In genomic region chr1:67572594-67573221, GRCh38 we compare ENCODE assay signal across 13 cellular contexts.
DNase-seq lines count a peak whose midpoint lies in the region; ATAC-seq, FAIRE-seq and TF ChIP-seq lines count a peak whose summit lies in the region.
"Had no signal": no experiment of that assay in that cellular context is flagged by ENCODE, and none has a peak within 500 bp of the region (broad histone marks: within the 10 kb centered on the region; RNA-seq: fewer than 3 reads in every experiment).

No MANE protein-coding gene starts in this region.

- H3K36me3 ChIP-seq in Caco-2 (ENCODE audit: control insufficient read depth, insufficient read depth, low read length) = no peaks in the 10 kb centered on the region
- H3K36me3 ChIP-seq: brain microvascular endothelial cell had no signal

- no peak for FAIRE-seq in GM19239 (lab: Jason Lieb, UNC)
- FAIRE-seq: frontal cortex, GM12878 had no signal

- intact Hi-C loops in Caco-2 (cut with micrococcal nuclease; ENCODE audit: unreplicated experiment) = loop anchor here (5.0 kb wide), 2 partner anchors 40 to 130 kb away; no protein-coding TSS in a partner anchor

- H3K27me3 Mint-ChIP-seq in Caco-2 (ENCODE audit: insufficient read depth, unreplicated experiment) = no peaks in the 10 kb centered on the region
- peaks cover 3% of the 10 kb centered on the region for H3K27me3 Mint-ChIP-seq in nephron (ENCODE audit: low read depth)
- H3K27me3 Mint-ChIP-seq in immature natural killer cell (ENCODE audit: low read depth in 3 of 3) = peaks cover 0 to 12% (median 5%) of the 10 kb centered on the region in 3 donors
- H3K27me3 Mint-ChIP-seq: CD4-positive, CD25-positive, alpha-beta regulatory T cell had no signal

- CTCF ChIA-PET in Caco-2 (lab: Charles Lee) = no interaction called here

- DNase-seq in Caco-2 (peak; percentile 65 to 70), NCI-H146 treated with DMSO at 0.1 percent for 48 hours (lab: John Stamatoyannopoulos, UW; ENCODE audit: unreplicated experiment) (peak; percentile 46), epithelial cell of esophagus (ENCODE audit: low read depth) (peak; percentile 98), immature natural killer cell (no peak), GM19239 (ENCODE audit: insufficient read length, low spot score) (no peak)
- DNase-seq: brain microvascular endothelial cell; CD4-positive, CD25-positive, alpha-beta regulatory T cell; NCI-H526 treated with DMSO at 0.1 percent for 48 hours had no signal

- H3K36me3 Mint-ChIP-seq in Caco-2 (ENCODE audit: insufficient read depth, unreplicated experiment) (peaks cover 6% of the 10 kb centered on the region), nephron (ENCODE audit: low read depth) (no peaks in the 10 kb centered on the region), immature natural killer cell (no peaks in the 10 kb centered on the region)
- H3K36me3 Mint-ChIP-seq: CD4-positive, CD25-positive, alpha-beta regulatory T cell had no signal

- no peaks in the 10 kb centered on the region for H3K9me3 ChIP-seq in Caco-2

- no TSS peak for BruUV-seq in Caco-2 (replicated peaks; lab: Mats Ljungman, UMichigan)

- H3K9me3 Mint-ChIP-seq in Caco-2 (ENCODE audit: unreplicated experiment) (no peaks in the 10 kb centered on the region), nephron (no peaks in the 10 kb centered on the region), immature natural killer cell (no peaks in the 10 kb centered on the region)

- H3K4me3 ChIP-seq in Caco-2 (ENCODE audit: low read depth, low read length) (no peak overlapping the region), epithelial cell of esophagus (ENCODE audit: low read length) (no peak overlapping the region)
- H3K4me3 ChIP-seq: GM12878 had no signal

- peak overlapping the region; percentile 93 for H3K27ac Mint-ChIP-seq in Caco-2 (ENCODE audit: unreplicated experiment)
- H3K27ac Mint-ChIP-seq in nephron = peak overlapping the region; percentile 8 to 50 (median 25)
- H3K27ac Mint-ChIP-seq in immature natural killer cell = no peak overlapping the region
- H3K27ac Mint-ChIP-seq: CD4-positive, CD25-positive, alpha-beta regulatory T cell had no signal

- H3K4me3 Mint-ChIP-seq in Caco-2 (ENCODE audit: unreplicated experiment) (peak overlapping the region; percentile 58), nephron (no peak overlapping the region), immature natural killer cell (no peak overlapping the region)
- H3K4me3 Mint-ChIP-seq: CD4-positive, CD25-positive, alpha-beta regulatory T cell had no signal

- POLR2A ChIA-PET in Caco-2 (lab: Charles Lee) = interaction anchor here (1.2 to 2.9 kb wide), 2 partner anchors 59 to 112 kb away, joined by 3 to 23 read pairs; partner anchors contain the start of gene GADD45A

- no peak for TF ChIP-seq CTCF in Caco-2 (IDR thresholded peaks at IDR 0.05; ENCODE audit: insufficient read depth in 1 of 2, low read depth in 1 of 2, low read length in 1 of 2, severe bottlenecking in 1 of 2, unreplicated experiment in 1 of 2)
- TF ChIP-seq CTCF in epithelial cell of esophagus (IDR thresholded peaks at IDR 0.05; ENCODE audit: insufficient read depth, low read depth, low read length, missing control alignments) = no peak
- TF ChIP-seq CTCF in nephron (IDR thresholded peaks at IDR 0.05; ENCODE audit: unreplicated experiment in 3 of 3) = no peak

- no peaks in the 10 kb centered on the region for H3K27me3 ChIP-seq in Caco-2 (replicated peaks; ENCODE audit: control insufficient read depth, insufficient read depth, low read length)
- H3K27me3 ChIP-seq: brain microvascular endothelial cell had no signal

- H3K4me1 Mint-ChIP-seq in Caco-2 (ENCODE audit: low read depth, unreplicated experiment) (peaks cover 43% of the 10 kb centered on the region), nephron (peaks cover 43% of the 10 kb centered on the region), immature natural killer cell (no peaks in the 10 kb centered on the region)
- H3K4me1 Mint-ChIP-seq: CD4-positive, CD25-positive, alpha-beta regulatory T cell had no signal

- ATAC-seq in HG02623 (IDR thresholded peaks at IDR 0.05; ENCODE audit: unreplicated experiment) = no peak
- ATAC-seq in GM18520 (IDR thresholded peaks at IDR 0.05; ENCODE audit: unreplicated experiment) = no peak
- ATAC-seq: GM12878 had no signal

- H3K4me1 ChIP-seq in Caco-2 = peaks cover 51% of the 10 kb centered on the region

Comparison
In these comparisons a context has a peak if more than half of its experiments do, and no peak if none do; other contexts are left out.
1. DNase-seq: peak in Caco-2 (2 of 2), NCI-H146 treated with DMSO at 0.1 percent for 48 hours (single experiment) and epithelial cell of esophagus (single experiment); none in immature natural killer cell (0 of 3) and GM19239 (single experiment).
2. H3K27ac Mint-ChIP-seq: peak in Caco-2 (single experiment) and nephron (3 of 3); none in immature natural killer cell (0 of 6).